ENCODE assay signal across 12 cellular contexts in the genomic region with DNA sequence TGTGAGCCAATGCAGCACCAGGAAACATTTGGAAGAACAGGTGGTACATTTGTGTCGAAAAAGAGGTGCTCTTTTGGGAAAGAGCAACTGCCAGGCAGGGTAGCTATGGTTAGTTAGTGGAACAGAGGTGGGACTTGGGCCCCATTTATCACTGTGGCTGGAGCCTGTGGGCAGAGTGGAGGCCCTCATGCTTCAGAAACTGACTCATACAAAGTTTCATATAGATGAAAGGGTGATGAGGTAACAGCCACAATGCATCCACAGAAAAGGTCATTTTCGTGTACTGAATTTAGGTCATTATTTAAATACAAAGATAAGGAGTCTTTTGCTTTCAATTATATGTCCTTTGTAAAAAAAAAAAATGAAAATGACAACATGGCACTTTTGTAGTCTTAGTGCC.
DNase-seq lines count a peak whose midpoint lies in the region; ATAC-seq lines count a peak whose summit lies in the region.
"Had no signal": no experiment of that assay in that cellular context is flagged by ENCODE, and none has a peak within 500 bp of the region (broad histone marks: within the 10 kb centered on the region; RNA-seq: fewer than 3 reads in every experiment).

No MANE protein-coding gene starts in this region.

- no peaks in the 10 kb centered on the region for H3K27me3 Mint-ChIP-seq in activated naive CD4-positive, alpha-beta T cell treated with anti-CD3 and anti-CD28 coated beads, Interleukin-2, amount 10 ng/mL, durations not matched to agents 7 days and 5 days

- no peaks in the 10 kb centered on the region for H3K4me1 Mint-ChIP-seq in activated naive CD4-positive, alpha-beta T cell treated with anti-CD3 and anti-CD28 coated beads, Interleukin-2, amount 10 ng/mL, durations not matched to agents 7 days and 5 days

- H3K36me3 Mint-ChIP-seq in activated naive CD4-positive, alpha-beta T cell treated with anti-CD3 and anti-CD28 coated beads, Interleukin-2, amount 10 ng/mL, durations not matched to agents 7 days and 5 days: no peaks in the 10 kb centered on the region

- H3K27ac Mint-ChIP-seq in activated naive CD4-positive, alpha-beta T cell treated with anti-CD3 and anti-CD28 coated beads, Interleukin-2, amount 10 ng/mL, durations not matched to agents 7 days and 5 days: no peak overlapping the region
- H3K27ac Mint-ChIP-seq: activated naive CD4-positive, alpha-beta T cell treated with anti-CD3 and anti-CD28 coated beads, Interleukin-2, amount 50 U/mL, for 72 hours; T-helper 1 cell treated with Interleukin-12 subunit alpha and Interleukin-12 subunit beta and Interleukin-4 antibody, amounts not matched to agents 30 μg/mL and 1 μg/mL, for 36 hours had no signal

- no peak overlapping the region for H3K4me3 Mint-ChIP-seq in activated naive CD4-positive, alpha-beta T cell treated with anti-CD3 and anti-CD28 coated beads, Interleukin-2, amount 10 ng/mL, durations not matched to agents 7 days and 5 days
- H3K4me3 Mint-ChIP-seq: T-helper 1 cell treated with Interleukin-12 subunit alpha and Interleukin-12 subunit beta and Interleukin-4 antibody, amounts not matched to agents 30 μg/mL and 1 μg/mL, for 36 hours had no signal

- peak; percentile 72 for ATAC-seq in GM19438 (IDR thresholded peaks at IDR 0.05; ENCODE audit: low read depth, unreplicated experiment)
- ATAC-seq in HG03039 (IDR thresholded peaks at IDR 0.05; ENCODE audit: unreplicated experiment): peak; percentile 99
- ATAC-seq in activated CD4-positive, CD25-positive, alpha-beta regulatory T cell treated with anti-CD3 and anti-CD28 coated beads, Interleukin-2, amount 50 U/mL, for 24 hours: no peak

- DNase-seq in ELR (ENCODE audit: low read depth) (peak; percentile 1), NCI-H2171 treated with DMSO at 0.1 percent for 48 hours (lab: John Stamatoyannopoulos, UW) (peak; percentile 82), amniotic stem cell (lab: John Stamatoyannopoulos, UW) (no peak)
- DNase-seq in activated effector memory CD4-positive, alpha-beta T cell treated with anti-CD3 and anti-CD28 coated beads, Interleukin-2, amount 50 U/mL, for 16 hours: no peak
- DNase-seq in activated naive CD4-positive, alpha-beta T cell treated with anti-CD3 and anti-CD28 coated beads, Interleukin-2, amount 10 ng/mL, durations not matched to agents 7 days and 5 days: no peak
- DNase-seq: midbrain, thyroid gland had no signal

- CTCF ChIA-PET in activated naive CD4-positive, alpha-beta T cell treated with anti-CD3 and anti-CD28 coated beads, Interleukin-2, amount 10 ng/mL, durations not matched to agents 7 days and 5 days (lab: Charles Lee): no interaction called here

- peaks cover 2% of the 10 kb centered on the region for H3K9me3 Mint-ChIP-seq in activated naive CD4-positive, alpha-beta T cell treated with anti-CD3 and anti-CD28 coated beads, Interleukin-2, amount 10 ng/mL, durations not matched to agents 7 days and 5 days
- H3K9me3 Mint-ChIP-seq: T-helper 1 cell treated with Interleukin-12 subunit alpha and Interleukin-12 subunit beta and Interleukin-4 antibody, amounts not matched to agents 30 μg/mL and 1 μg/mL, for 36 hours had no signal

Comparison
In these comparisons a context has a peak if more than half of its experiments do, and no peak if none do; other contexts are left out.
1. DNase-seq: peak in ELR (single experiment) and NCI-H2171 treated with DMSO at 0.1 percent for 48 hours (single experiment); none in activated effector memory CD4-positive, alpha-beta T cell treated with anti-CD3 and anti-CD28 coated beads, Interleukin-2, amount 50 U/mL, for 16 hours (single experiment), activated naive CD4-positive, alpha-beta T cell treated with anti-CD3 and anti-CD28 coated beads, Interleukin-2, amount 10 ng/mL, durations not matched to agents 7 days and 5 days (single experiment) and amniotic stem cell (single experiment).
2. ATAC-seq: peak in GM19438 (single experiment) and HG03039 (single experiment); none in activated CD4-positive, CD25-positive, alpha-beta regulatory T cell treated with anti-CD3 and anti-CD28 coated beads, Interleukin-2, amount 50 U/mL, for 24 hours (0 of 2).